In the genomic region with DNA sequence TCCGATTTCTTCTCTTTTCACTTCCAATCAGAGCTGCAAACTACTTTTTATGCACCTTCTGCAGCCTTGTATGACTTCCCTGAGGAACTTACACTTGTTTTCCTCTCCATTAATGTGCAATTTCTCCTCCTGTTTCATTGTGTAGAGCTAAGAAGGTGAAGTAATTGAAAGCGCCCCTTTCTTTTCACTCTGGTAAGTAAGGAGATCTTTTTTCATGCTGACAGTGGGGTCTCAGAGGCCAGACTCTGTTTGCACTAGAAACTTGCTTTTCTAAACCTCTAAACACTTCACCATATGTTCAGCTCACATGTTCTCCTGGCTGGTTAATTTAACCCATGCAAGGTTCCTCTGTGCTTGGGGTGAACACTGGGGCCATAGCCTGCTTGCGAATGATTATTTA, we compare ENCODE assay signal across 18 cellular contexts.
"Had no signal": no experiment of that assay in that cellular context is flagged by ENCODE, and none has a peak within 500 bp of the region (broad histone marks: within the 10 kb centered on the region; RNA-seq: fewer than 3 reads in every experiment).

No MANE protein-coding gene starts in this region.

- H3K27ac Mint-ChIP-seq: activated CD8-positive, alpha-beta memory T cell treated with anti-CD3 and anti-CD28 coated beads, Interleukin-2, amount 10 ng/mL, durations not matched to agents 7 days and 5 days; activated naive CD4-positive, alpha-beta T cell treated with anti-CD3 and anti-CD28 coated beads, Interleukin-2, amount 50 U/mL, for 72 hours; effector memory CD8-positive, alpha-beta T cell; immature natural killer cell; stimulated activated memory B cell treated with anti-CD40 and anti-IgM and Interleukin-4, amounts not matched to agents 10 μg/mL and 1 μg/mL and 100 μg/mL, for 72 hours had no signal

- DNase-seq: activated CD4-positive, alpha-beta T cell treated with anti-CD3 and anti-CD28 coated beads, Interleukin-2, amount 50 U/mL, for 48 hours; activated CD4-positive, CD25-positive, alpha-beta regulatory T cell treated with anti-CD3 and anti-CD28 coated beads, Interleukin-2, amount 50 U/mL, for 72 hours; activated CD8-positive, alpha-beta memory T cell treated with anti-CD3 and anti-CD28 coated beads, Interleukin-2, amount 10 ng/mL, durations not matched to agents 7 days and 5 days; activated effector memory CD4-positive, alpha-beta T cell treated with anti-CD3 and anti-CD28 coated beads, Interleukin-2, amount 50 U/mL, for 16 hours; activated T-cell treated with anti-CD3 and anti-CD28 coated beads, Interleukin-2, amount 50 U/mL, for 4 hours; amygdala; brain microvascular endothelial cell; effector memory CD8-positive, alpha-beta T cell; immature natural killer cell; lower lobe of right lung; midbrain; spleen; stimulated activated CD4-positive, alpha-beta T cell treated with anti-CD3 and anti-CD28 coated beads, Interleukin-1b, Interleukin-23, amount 100 ng/mL, for 48 hours; tibial artery had no signal

- H3K9me3 Mint-ChIP-seq: activated naive CD4-positive, alpha-beta T cell treated with anti-CD3 and anti-CD28 coated beads, Interleukin-2, amount 50 U/mL, for 72 hours; activated T-cell treated with anti-CD3 and anti-CD28 coated beads, Interleukin-2, amount 50 U/mL, for 4 hours; effector memory CD8-positive, alpha-beta T cell; immature natural killer cell; stimulated activated memory B cell treated with anti-CD40 and anti-IgM and Interleukin-4, amounts not matched to agents 10 μg/mL and 1 μg/mL and 100 μg/mL, for 72 hours had no signal

- H3K36me3 Mint-ChIP-seq: activated CD8-positive, alpha-beta memory T cell treated with anti-CD3 and anti-CD28 coated beads, Interleukin-2, amount 10 ng/mL, durations not matched to agents 7 days and 5 days; activated naive CD4-positive, alpha-beta T cell treated with anti-CD3 and anti-CD28 coated beads, Interleukin-2, amount 50 U/mL, for 72 hours; immature natural killer cell; stimulated activated memory B cell treated with anti-CD40 and anti-IgM and Interleukin-4, amounts not matched to agents 10 μg/mL and 1 μg/mL and 100 μg/mL, for 72 hours had no signal

- H3K4me1 Mint-ChIP-seq: activated CD8-positive, alpha-beta memory T cell treated with anti-CD3 and anti-CD28 coated beads, Interleukin-2, amount 10 ng/mL, durations not matched to agents 7 days and 5 days; immature natural killer cell; stimulated activated memory B cell treated with anti-CD40 and anti-IgM and Interleukin-4, amounts not matched to agents 10 μg/mL and 1 μg/mL and 100 μg/mL, for 72 hours had no signal

- H3K27me3 Mint-ChIP-seq: activated CD8-positive, alpha-beta memory T cell treated with anti-CD3 and anti-CD28 coated beads, Interleukin-2, amount 10 ng/mL, durations not matched to agents 7 days and 5 days had no signal

- H3K4me3 Mint-ChIP-seq: activated CD8-positive, alpha-beta memory T cell treated with anti-CD3 and anti-CD28 coated beads, Interleukin-2, amount 10 ng/mL, durations not matched to agents 7 days and 5 days; activated T-cell treated with anti-CD3 and anti-CD28 coated beads, Interleukin-2, amount 50 U/mL, for 4 hours; effector memory CD8-positive, alpha-beta T cell; immature natural killer cell; stimulated activated memory B cell treated with anti-CD40 and anti-IgM and Interleukin-4, amounts not matched to agents 10 μg/mL and 1 μg/mL and 100 μg/mL, for 72 hours had no signal

- ATAC-seq: activated CD8-positive, alpha-beta memory T cell treated with anti-CD3 and anti-CD28 coated beads, Interleukin-2, amount 10 ng/mL, durations not matched to agents 7 days and 5 days; activated naive CD4-positive, alpha-beta T cell treated with anti-CD3 and anti-CD28 coated beads, Interleukin-2, amount 50 U/mL, for 72 hours; activated T-cell treated with anti-CD3 and anti-CD28 coated beads, Interleukin-2, amount 50 U/mL, for 4 hours; effector memory CD8-positive, alpha-beta T cell; esophagus mucosa; lower lobe of right lung; sciatic nerve; stimulated activated memory B cell treated with anti-CD40 and anti-IgM and Interleukin-4, amounts not matched to agents 10 μg/mL and 1 μg/mL and 100 μg/mL, for 72 hours had no signal
